In genomic region chr3:112740800-112741199, GRCh38 we compare ENCODE assay signal across 6 cellular contexts.
"Had no signal": no experiment of that assay in that cellular context is flagged by ENCODE, and none has a peak within 500 bp of the region (broad histone marks: within the 10 kb centered on the region; RNA-seq: fewer than 3 reads in every experiment).

No MANE protein-coding gene starts in this region.

- H3K9me3 Mint-ChIP-seq: activated naive CD4-positive, alpha-beta T cell treated with anti-CD3 and anti-CD28 coated beads, Interleukin-2, amount 10 ng/mL, durations not matched to agents 7 days and 5 days had no signal

- H3K27me3 Mint-ChIP-seq: activated naive CD4-positive, alpha-beta T cell treated with anti-CD3 and anti-CD28 coated beads, Interleukin-2, amount 10 ng/mL, durations not matched to agents 7 days and 5 days had no signal

- H3K36me3 ChIP-seq: esophagus muscularis mucosa had no signal

- H3K27me3 ChIP-seq: dorsolateral prefrontal cortex, esophagus muscularis mucosa had no signal

- H3K4me3 Mint-ChIP-seq: activated naive CD4-positive, alpha-beta T cell treated with anti-CD3 and anti-CD28 coated beads, Interleukin-2, amount 10 ng/mL, durations not matched to agents 7 days and 5 days had no signal

- DNase-seq: activated naive CD4-positive, alpha-beta T cell treated with anti-CD3 and anti-CD28 coated beads, Interleukin-2, amount 10 ng/mL, durations not matched to agents 7 days and 5 days; dorsolateral prefrontal cortex; hypothalamus; retina; stimulated activated CD4-positive, alpha-beta T cell treated with anti-CD3 and anti-CD28 coated beads, Interleukin-4, amount 100 ng/mL, for 1 hour had no signal

- H3K4me3 ChIP-seq: dorsolateral prefrontal cortex, esophagus muscularis mucosa had no signal

- H3K27ac ChIP-seq: dorsolateral prefrontal cortex, esophagus muscularis mucosa had no signal
